Comparison of ENCODE assay signal across 22 cellular contexts in the genomic region with DNA sequence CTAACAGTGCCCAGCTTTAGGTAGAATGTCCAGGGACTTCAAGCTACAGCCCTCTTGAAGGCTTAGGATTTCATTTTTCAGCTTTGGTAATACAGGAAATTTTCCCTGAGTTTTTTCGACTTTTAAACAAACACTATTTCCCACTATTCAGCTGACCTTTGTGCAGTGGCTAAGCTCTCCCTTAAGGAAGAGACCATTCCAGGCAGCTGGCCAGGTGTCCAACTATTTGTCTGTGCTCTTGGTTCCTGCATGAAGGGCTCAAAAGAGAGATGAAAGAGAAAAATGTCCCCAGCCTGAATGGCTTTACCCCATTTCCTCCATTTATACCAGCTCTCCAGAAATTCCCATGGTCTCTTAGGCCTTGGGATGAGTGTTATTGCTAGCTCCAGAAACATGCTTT.
DNase-seq lines count a peak whose midpoint lies in the region; ATAC-seq, FAIRE-seq and TF ChIP-seq lines count a peak whose summit lies in the region.
"Had no signal": no experiment of that assay in that cellular context is flagged by ENCODE, and none has a peak within 500 bp of the region (broad histone marks: within the 10 kb centered on the region; RNA-seq: fewer than 3 reads in every experiment).

No MANE protein-coding gene starts in this region.

- CTCF ChIA-PET in HepG2 (lab: Yijun Ruan, JAX; ENCODE audit: low intra/inter-chr PET ratio, low total read pairs) = no interaction called here

- peak overlapping the region; percentile 71 for H2BK12ac ChIP-seq in trophoblast cell (ENCODE audit: low read length)

- no peak overlapping the region for H4K12ac ChIP-seq in trophoblast cell (ENCODE audit: low read depth, low read length)

- no peak overlapping the region for H3K4ac ChIP-seq in trophoblast cell (ENCODE audit: low read depth, low read length)

- H4K91ac ChIP-seq in trophoblast cell (ENCODE audit: low read depth, low read length) = peak overlapping the region; percentile 37

- no peaks in the 10 kb centered on the region for H3K4me1 ChIP-seq in astrocyte (ENCODE audit: insufficient read depth, low read length)
- no peaks in the 10 kb centered on the region for H3K4me1 ChIP-seq in HepG2 (ENCODE audit: insufficient read depth, low read length)
- no peaks in the 10 kb centered on the region for H3K4me1 ChIP-seq in trophoblast cell (ENCODE audit: control insufficient read depth in 1 of 2, insufficient read depth in 2 of 2, low read length in 2 of 2)
- H3K4me1 ChIP-seq: A549; BLaER1 treated with 17β-estradiol and CSF1 and Interleukin-3, amounts not matched to agents 10 nM and 100 nM; Caco-2 had no signal

- H2BK120ac ChIP-seq in trophoblast cell (ENCODE audit: insufficient read depth, low read length, poor library complexity) = no peak overlapping the region

- H3K27ac Mint-ChIP-seq in astrocyte (ENCODE audit: unreplicated experiment) = no peak overlapping the region
- no peak overlapping the region for H3K27ac Mint-ChIP-seq in type B pancreatic cell
- H3K27ac Mint-ChIP-seq: B cell; CD4-positive, alpha-beta T cell; CD8-positive, alpha-beta T cell had no signal

- WGBS in HepG2 (ENCODE audit: low lambda C conversion rate) = 0% methylated on average over 1 of the region's 1 CpG
- WGBS in trophoblast cell (ENCODE audit: extremely low coverage, insufficient coverage, insufficient read length) = no CpG with 5 or more reads among the region's 1 CpG

- TF ChIP-seq RAD21 in HepG2 (CRISPR knock-in tag; IDR thresholded peaks at IDR 0.05) = no peak

- POLR2A ChIA-PET in HepG2 (lab: Yijun Ruan, JAX) = no interaction called here

- no peak for TF ChIP-seq POLR2A in HepG2 (IDR thresholded peaks at IDR 0.05; ENCODE audit: insufficient read depth in 1 of 2, low read depth in 2 of 2, low read length in 2 of 2)

- ATAC-seq in HepG2 = 0 out of 3 replicates have a peak, but pooled peaks have one; percentile 32
- ATAC-seq: A549; CD8-positive, alpha-beta T cell had no signal

- H3K9ac ChIP-seq in astrocyte (ENCODE audit: low read length) (no peak overlapping the region), HepG2 (ENCODE audit: insufficient read depth, low read depth, low read length) (no peak overlapping the region), trophoblast cell (ENCODE audit: low read length) (no peak overlapping the region)
- H3K9ac ChIP-seq: BLaER1 treated with 17β-estradiol and CSF1 and Interleukin-3, amounts not matched to agents 10 nM and 100 nM had no signal

- H3K9me3 Mint-ChIP-seq in astrocyte (ENCODE audit: unreplicated experiment) (no peaks in the 10 kb centered on the region), type B pancreatic cell (no peaks in the 10 kb centered on the region)
- H3K9me3 Mint-ChIP-seq: CD4-positive, alpha-beta T cell; CD8-positive, alpha-beta T cell had no signal

- H3K27me3 ChIP-seq in astrocyte (ENCODE audit: insufficient read depth, low read length) = no peaks in the 10 kb centered on the region
- H3K27me3 ChIP-seq in HepG2 (ENCODE audit: control insufficient read depth in 1 of 2, insufficient read depth in 2 of 2, low read length in 2 of 2) = no peaks in the 10 kb centered on the region
- no peaks in the 10 kb centered on the region for H3K27me3 ChIP-seq in trophoblast cell (ENCODE audit: insufficient read depth, low read length)

- H3K14ac ChIP-seq in trophoblast cell (ENCODE audit: low read length) = no peak overlapping the region

- H3K4me2 ChIP-seq in astrocyte (ENCODE audit: low read length) (no peak overlapping the region), HepG2 (ENCODE audit: low read depth, low read length) (no peak overlapping the region), trophoblast cell (ENCODE audit: low read length) (no peak overlapping the region)
- H3K4me2 ChIP-seq: A549; BLaER1 treated with 17β-estradiol and CSF1 and Interleukin-3, amounts not matched to agents 10 nM and 100 nM had no signal

- no peak for TF ChIP-seq CTCF in astrocyte (IDR thresholded peaks at IDR 0.05; ENCODE audit: insufficient read depth, low read depth, low read length)
- TF ChIP-seq CTCF in HepG2 (CRISPR knock-in tag; IDR thresholded peaks at IDR 0.05) = no peak
- no peak for TF ChIP-seq CTCF in type B pancreatic cell (conservative IDR thresholded peaks at IDR 0.05)

- H3K79me2 ChIP-seq in astrocyte (ENCODE audit: insufficient read depth, low read length) (no peaks in the 10 kb centered on the region), HepG2 (ENCODE audit: insufficient read depth, low read length) (no peaks in the 10 kb centered on the region), trophoblast cell (ENCODE audit: control insufficient read depth, insufficient read depth, low read length, poor library complexity) (no peaks in the 10 kb centered on the region)

- H4K20me1 ChIP-seq in astrocyte (ENCODE audit: insufficient read depth, low read length) (no peaks in the 10 kb centered on the region), HepG2 (ENCODE audit: insufficient read depth, low read length) (no peaks in the 10 kb centered on the region)
- H4K20me1 ChIP-seq: BLaER1 treated with 17β-estradiol and CSF1 and Interleukin-3, amounts not matched to agents 10 nM and 100 nM had no signal

- no peaks in the 10 kb centered on the region for H3K79me1 ChIP-seq in trophoblast cell (ENCODE audit: low read length)

- DNase-seq in astrocyte (ENCODE audit: low read depth) (no peak), HepG2 (ENCODE audit: low spot score) (no peak), trophoblast cell (no peak), type B pancreatic cell (ENCODE audit: extremely low spot score, unreplicated experiment) (no peak), NOMO-1 (lab: John Stamatoyannopoulos, UW; ENCODE audit: unreplicated experiment in 2 of 2) (no peak)
- DNase-seq in activated T-cell treated with anti-CD3 and anti-CD28 coated beads, Interleukin-2, amount 50 U/mL, for 1 hour = no peak
- DNase-seq: AML-193; Caco-2; Calu3; CD4-positive, alpha-beta T cell; CD8-positive, alpha-beta T cell; DMS79 treated with DMSO at 0.1 percent for 48 hours; GF-D8 had no signal

- FAIRE-seq in astrocyte (lab: Jason Lieb, UNC) (peak; percentile 39), HepG2 (lab: Jason Lieb, UNC) (no peak)
- FAIRE-seq: A549, D721Med, G401.6, GM12891, GM18507 had no signal

- in situ Hi-C loops in HepG2 (cut with HindIII; ENCODE audit: extremely low pct_ligation_motif_present, low pct_unique_long_range_greater_than_20kb) = no loop called here

- H3K18ac ChIP-seq in trophoblast cell (ENCODE audit: low read length) = no peak overlapping the region

- TF ChIP-seq EP300 in HepG2 (IDR thresholded peaks at IDR 0.05; ENCODE audit: low read depth in 2 of 2, low read length in 2 of 2) = no peak
- no peak for TF ChIP-seq EP300 in HepG2 (CRISPR knock-in tag; IDR thresholded peaks at IDR 0.05; ENCODE audit: borderline replicate concordance)

- H3K36me3 Mint-ChIP-seq in astrocyte (ENCODE audit: low read depth, unreplicated experiment) (no peaks in the 10 kb centered on the region), type B pancreatic cell (no peaks in the 10 kb centered on the region)
- H3K36me3 Mint-ChIP-seq: CD8-positive, alpha-beta T cell had no signal

- H2BK5ac ChIP-seq in trophoblast cell (ENCODE audit: low read depth, low read length, poor library complexity) = peak overlapping the region; percentile 49

- H3K9me3 ChIP-seq in astrocyte (ENCODE audit: insufficient read depth, low read depth, low read length) = no peaks in the 10 kb centered on the region
- H3K9me3 ChIP-seq in HepG2 (ENCODE audit: low read length) = no peaks in the 10 kb centered on the region
- no peaks in the 10 kb centered on the region for H3K9me3 ChIP-seq in trophoblast cell (ENCODE audit: insufficient read depth, low read depth, low read length)
- H3K9me3 ChIP-seq: A549; BLaER1 treated with 17β-estradiol and CSF1 and Interleukin-3, amounts not matched to agents 10 nM and 100 nM; Caco-2 had no signal

- H3K4me3 ChIP-seq in astrocyte (ENCODE audit: insufficient read depth, low read depth, low read length) = no peak overlapping the region
- no peak overlapping the region for H3K4me3 ChIP-seq in HepG2 (replicated peaks in 1 of 3; ENCODE audit: insufficient read depth in 1 of 3, low read depth in 2 of 3, low read length in 3 of 3)
- H3K4me3 ChIP-seq in trophoblast cell (ENCODE audit: low read depth, low read length) = no peak overlapping the region
- H3K4me3 ChIP-seq: A549; BLaER1 treated with 17β-estradiol and CSF1 and Interleukin-3, amounts not matched to agents 10 nM and 100 nM had no signal

- H3K23ac ChIP-seq in trophoblast cell (ENCODE audit: low read length) = no peak overlapping the region

- peaks cover 6% of the 10 kb centered on the region for H3K4me1 Mint-ChIP-seq in astrocyte (ENCODE audit: low read depth, unreplicated experiment)
- no peaks in the 10 kb centered on the region for H3K4me1 Mint-ChIP-seq in type B pancreatic cell (ENCODE audit: unreplicated experiment)
- H3K4me1 Mint-ChIP-seq: B cell had no signal

- H3K27me3 Mint-ChIP-seq in astrocyte (ENCODE audit: low read depth, unreplicated experiment) (no peaks in the 10 kb centered on the region), type B pancreatic cell (no peaks in the 10 kb centered on the region)
- H3K27me3 Mint-ChIP-seq: B cell; CD4-positive, alpha-beta T cell had no signal

- H3K36me3 ChIP-seq in astrocyte (ENCODE audit: insufficient read depth, low read length) (no peaks in the 10 kb centered on the region), HepG2 (replicated peaks in 1 of 2; ENCODE audit: control insufficient read depth in 1 of 2, insufficient read depth in 2 of 2, low read length in 2 of 2) (no peaks in the 10 kb centered on the region), trophoblast cell (ENCODE audit: control insufficient read depth in 1 of 2, insufficient read depth in 2 of 2, low read length in 2 of 2) (no peaks in the 10 kb centered on the region)
- H3K36me3 ChIP-seq: BLaER1 treated with 17β-estradiol and CSF1 and Interleukin-3, amounts not matched to agents 10 nM and 100 nM had no signal

- H3K27ac ChIP-seq in astrocyte (ENCODE audit: low read depth, low read length) = no peak overlapping the region
- H3K27ac ChIP-seq in HepG2 (ENCODE audit: extremely low read length, insufficient read depth, low read length) = no peak overlapping the region
- no peak overlapping the region for H3K27ac ChIP-seq in trophoblast cell (ENCODE audit: low read depth, low read length)
- H3K27ac ChIP-seq: 22Rv1; A549; BLaER1 treated with 17β-estradiol and CSF1 and Interleukin-3, amounts not matched to agents 10 nM and 100 nM; C4-2B had no signal

- H3K4me3 Mint-ChIP-seq in astrocyte (ENCODE audit: unreplicated experiment) (no peak overlapping the region), type B pancreatic cell (no peak overlapping the region)
- H3K4me3 Mint-ChIP-seq: B cell; CD4-positive, alpha-beta T cell; CD8-positive, alpha-beta T cell had no signal

- intact Hi-C loops in HepG2 (cut with micrococcal nuclease; ENCODE audit: unreplicated experiment) = no loop called here

- no TSS peak for BruUV-seq in HepG2 (replicated peaks; lab: Mats Ljungman, UMichigan)

- H2AFZ ChIP-seq in astrocyte (ENCODE audit: low read depth, low read length) (no peak overlapping the region), HepG2 (ENCODE audit: low read length) (no peak overlapping the region), trophoblast cell (ENCODE audit: insufficient read depth, low read length, poor library complexity) (no peak overlapping the region)

- H4K8ac ChIP-seq in trophoblast cell (ENCODE audit: low read depth, low read length) = peak overlapping the region; percentile 19

- H2AK5ac ChIP-seq in trophoblast cell (ENCODE audit: low read length) = no peak overlapping the region

TF ChIP-seq in HepG2, 621 proteins besides CTCF, POLR2A, EP300 and RAD21 (continues in another document):
- TF ChIP-seq KDM5B (CRISPR knock-in tag; IDR thresholded peaks at IDR 0.05; ENCODE audit: borderline replicate concordance) = no peak
